ENCODE assay signal across 29 cellular contexts in the genomic region with DNA sequence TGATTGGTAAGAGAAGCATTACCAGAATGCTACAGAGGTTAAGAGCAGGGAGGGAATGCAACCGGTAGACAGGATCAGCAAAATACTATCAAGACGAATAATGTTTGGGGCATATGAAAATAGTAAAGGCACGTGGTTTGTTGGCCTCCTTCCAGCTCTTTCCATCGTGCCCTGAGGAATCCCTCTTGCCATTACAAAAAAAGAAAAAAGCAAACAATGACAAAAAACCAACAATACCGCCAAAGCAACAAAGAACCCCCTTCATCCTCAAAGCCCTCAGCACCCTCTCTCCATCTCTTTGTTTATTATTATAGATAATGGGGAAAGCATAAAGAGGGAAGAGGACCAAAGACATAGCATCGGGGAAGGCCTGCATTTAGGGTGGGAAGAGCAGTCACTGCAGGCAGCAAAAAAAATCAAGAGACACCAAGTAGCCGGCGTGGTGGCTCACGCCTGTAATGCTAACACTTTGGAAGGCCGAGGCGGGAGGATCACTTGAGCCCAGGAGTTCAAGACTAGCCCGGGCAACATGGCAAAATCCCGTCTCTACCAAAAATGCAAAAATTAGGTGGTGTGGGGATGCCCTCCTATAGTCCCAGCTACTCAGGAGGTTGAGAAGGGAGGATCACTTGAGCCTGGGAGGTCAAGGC.
A peak's percentile ranks its signal among the peaks of the same experiment; 100 is the strongest.
DNase-seq lines count a peak whose midpoint lies in the region; ATAC-seq lines count a peak whose summit lies in the region.
"Had no signal": no experiment of that assay in that cellular context is flagged by ENCODE, and none has a peak within 500 bp of the region (broad histone marks: within the 10 kb centered on the region; RNA-seq: fewer than 3 reads in every experiment).

No MANE protein-coding gene starts in this region.

- ATAC-seq in left lobe of liver, result no peak
- ATAC-seq in HG03196 (IDR thresholded peaks at IDR 0.05; ENCODE audit: unreplicated experiment), result no peak
- ATAC-seq: A549; activated CD4-positive, alpha-beta T cell treated with anti-CD3 and anti-CD28 coated beads for 36 hours; activated CD8-positive, alpha-beta T cell treated with anti-CD3 and anti-CD28 coated beads, Interleukin-2, amount 10 ng/mL, durations not matched to agents 7 days and 5 days; gastrocnemius medialis; psoas muscle; stimulated activated effector memory CD8-positive, alpha-beta T cell treated with anti-CD3 and anti-CD28 coated beads, Interleukin-12 subunit alpha, Interleukin-12 subunit beta, amount 100 ng/mL, for 72 hours had no signal

- H3K27ac ChIP-seq in angular gyrus (ENCODE audit: low read depth, low read length), result peak overlapping the region; percentile 90
- H3K27ac ChIP-seq: A549, brain microvascular endothelial cell, gastrocnemius medialis, hepatocyte, neutrophil, Peyer's patch, psoas muscle, suprapubic skin, VCaP had no signal

- peak; percentile 38 for DNase-seq in COR-L47 (lab: John Stamatoyannopoulos, UW)
- DNase-seq in inferior parietal cortex (ENCODE audit: extremely low spot score), result peak; percentile 69
- DNase-seq in posterior cingulate gyrus, result peak in 6 of 10 donors; percentile 24 to 82 (median 48)
- DNase-seq in left lobe of liver (ENCODE audit: low spot score), result no peak
- DNase-seq in NCI-H146 (lab: John Stamatoyannopoulos, UW), result no peak
- no peak for DNase-seq in SKM-1 treated with dmso at 0.1 percent for 144 hours (lab: John Stamatoyannopoulos, UW; ENCODE audit: unreplicated experiment)
- DNase-seq: activated CD4-positive, alpha-beta T cell treated with anti-CD3 and anti-CD28 coated beads for 36 hours; activated CD8-positive, alpha-beta T cell treated with anti-CD3 and anti-CD28 coated beads, Interleukin-2, amount 10 ng/mL, durations not matched to agents 7 days and 5 days; amniotic stem cell; brain microvascular endothelial cell; CD4-positive, CD25-positive, alpha-beta regulatory T cell; DND-41; gastrocnemius medialis; GF-D8; NCI-H1694; NCI-H2171 treated with DMSO at 0.1 percent for 48 hours; NCI-H526 treated with DMSO at 0.1 percent for 48 hours; Peyer's patch; psoas muscle; SHP77 treated with DMSO at 0.1 percent for 48 hours; SW 1271 had no signal

- intact Hi-C loops in posterior cingulate gyrus (cut with DNase I), result no loop called here

Comparison
In these comparisons a context has a peak if more than half of its experiments do, and no peak if none do; other contexts are left out.
1. DNase-seq: peak in COR-L47 (single experiment), inferior parietal cortex (single experiment) and posterior cingulate gyrus (6 of 10); none in left lobe of liver (single experiment), NCI-H146 (single experiment) and SKM-1 treated with dmso at 0.1 percent for 144 hours (single experiment).